ENCODE assay signal across 9 cellular contexts in the genomic region with DNA sequence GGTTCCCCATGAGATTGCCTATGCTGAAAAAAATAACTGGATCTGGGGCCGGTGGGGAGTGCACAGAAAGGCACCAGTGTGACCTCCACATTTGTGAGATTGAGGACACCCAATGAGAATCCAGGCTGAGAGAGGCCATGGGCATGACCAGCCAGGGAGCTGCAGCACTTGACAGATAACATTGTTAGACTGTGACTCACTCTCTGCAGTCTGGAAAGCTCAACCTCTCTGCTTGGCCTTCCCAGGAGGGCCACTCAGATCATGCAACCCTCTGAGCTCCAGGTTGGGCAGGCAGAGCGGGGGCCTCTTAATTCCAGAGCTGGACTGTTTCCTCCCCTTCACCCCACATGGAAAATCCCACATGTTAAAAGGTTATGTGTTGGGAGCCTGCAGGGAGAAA. TPM values are rescaled to one million over a fixed set of nuclear protein-coding genes. Genes with fewer than 3 reads are reported as not detected.
DNase-seq lines count a peak whose midpoint lies in the region; ATAC-seq and TF ChIP-seq lines count a peak whose summit lies in the region.
"Had no signal": no experiment of that assay in that cellular context is flagged by ENCODE, and none has a peak within 500 bp of the region (broad histone marks: within the 10 kb centered on the region; RNA-seq: fewer than 3 reads in every experiment).

No MANE protein-coding gene starts in this region.

- no peaks in the 10 kb centered on the region for H3K27me3 ChIP-seq in WERI-Rb-1 (ENCODE audit: insufficient read depth, low read depth, severe bottlenecking)

- H3K27ac ChIP-seq in WERI-Rb-1: no peak overlapping the region

- intact Hi-C loops in sciatic nerve (cut with DNase I): no loop called here

- H3K36me3 ChIP-seq in WERI-Rb-1: no peaks in the 10 kb centered on the region

- DNase-seq in GOT3 (lab: John Stamatoyannopoulos, UW) (peak; percentile 21), SW 1271 (lab: John Stamatoyannopoulos, UW) (peak; percentile 51 to 82), glomerular endothelial cell (ENCODE audit: extremely low read depth, low read depth, low spot score) (peak; percentile 52), sciatic nerve (ENCODE audit: low spot score) (no peak), NOMO-1 treated with dmso at 0.1 percent for 144 hours (lab: John Stamatoyannopoulos, UW; ENCODE audit: unreplicated experiment) (no peak), NCI-H1694 treated with DMSO at 0.1 percent for 48 hours (lab: John Stamatoyannopoulos, UW) (no peak), NCI-H1694 (lab: John Stamatoyannopoulos, UW) (no peak), WERI-Rb-1 (no peak)

- no peak overlapping the region for H3K4me3 ChIP-seq in WERI-Rb-1 (ENCODE audit: low read depth, low read length)
- H3K4me3 ChIP-seq: skin epidermis had no signal

- TF ChIP-seq CTCF in WERI-Rb-1 (IDR thresholded peaks at IDR 0.05; ENCODE audit: low read depth, low read length): no peak

- no peaks in the 10 kb centered on the region for H3K9me3 ChIP-seq in WERI-Rb-1 (ENCODE audit: severe bottlenecking)

- ATAC-seq in sciatic nerve: peak; percentile 97

RNA-seq across cellular contexts. Expression of gene FZD2, which starts 30.1 kb away (rescaled TPM):
- total RNA-seq in glomerular endothelial cell (2.8 and 4.5 TPM in 2 replicates), sciatic nerve (22.9 TPM)

Comparison
In these comparisons a context has a peak if more than half of its experiments do, and no peak if none do; other contexts are left out.
1. DNase-seq: peak in GOT3 (single experiment), SW 1271 (2 of 2) and glomerular endothelial cell (single experiment); none in sciatic nerve (single experiment), NOMO-1 treated with dmso at 0.1 percent for 144 hours (single experiment), NCI-H1694 treated with DMSO at 0.1 percent for 48 hours (single experiment), NCI-H1694 (single experiment) and WERI-Rb-1 (single experiment).